ENCODE assay signal across 1 cellular context in the genomic region with DNA sequence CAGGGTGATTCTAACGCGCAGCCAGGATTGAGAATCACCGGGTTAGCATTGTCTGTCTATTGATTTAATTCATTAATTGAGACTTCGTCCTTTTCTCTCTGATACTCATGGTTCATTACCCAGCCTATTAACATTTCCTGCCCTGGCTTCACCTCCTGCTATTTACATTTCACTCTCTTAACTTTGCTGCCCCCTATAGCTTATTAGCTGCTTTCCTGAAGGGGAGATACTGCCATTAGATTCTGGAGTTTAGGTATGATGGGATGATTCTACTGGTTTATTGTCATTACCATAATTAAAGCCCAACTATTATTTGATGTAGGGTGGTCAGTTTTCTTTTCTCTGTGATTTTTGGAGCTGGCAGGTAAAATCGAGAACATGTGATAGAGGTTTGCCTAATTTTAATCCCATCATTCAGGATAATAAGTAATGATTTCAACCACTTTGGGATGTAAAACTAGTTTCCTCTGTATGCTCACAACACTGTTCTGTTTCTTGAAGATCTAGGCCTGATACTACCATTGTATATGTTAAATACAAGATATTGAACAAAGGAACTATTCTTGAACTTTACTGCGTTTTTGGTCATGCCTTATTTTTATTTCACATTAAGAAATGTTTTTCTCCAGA.
TF ChIP-seq lines count a peak whose summit lies in the region.

No MANE protein-coding gene starts in this region.

TF ChIP-seq in GM23338, 12 proteins besides CTCF, POLR2A, EP300 and RAD21 (continued from another document):
- TF ChIP-seq, protein P1, sequence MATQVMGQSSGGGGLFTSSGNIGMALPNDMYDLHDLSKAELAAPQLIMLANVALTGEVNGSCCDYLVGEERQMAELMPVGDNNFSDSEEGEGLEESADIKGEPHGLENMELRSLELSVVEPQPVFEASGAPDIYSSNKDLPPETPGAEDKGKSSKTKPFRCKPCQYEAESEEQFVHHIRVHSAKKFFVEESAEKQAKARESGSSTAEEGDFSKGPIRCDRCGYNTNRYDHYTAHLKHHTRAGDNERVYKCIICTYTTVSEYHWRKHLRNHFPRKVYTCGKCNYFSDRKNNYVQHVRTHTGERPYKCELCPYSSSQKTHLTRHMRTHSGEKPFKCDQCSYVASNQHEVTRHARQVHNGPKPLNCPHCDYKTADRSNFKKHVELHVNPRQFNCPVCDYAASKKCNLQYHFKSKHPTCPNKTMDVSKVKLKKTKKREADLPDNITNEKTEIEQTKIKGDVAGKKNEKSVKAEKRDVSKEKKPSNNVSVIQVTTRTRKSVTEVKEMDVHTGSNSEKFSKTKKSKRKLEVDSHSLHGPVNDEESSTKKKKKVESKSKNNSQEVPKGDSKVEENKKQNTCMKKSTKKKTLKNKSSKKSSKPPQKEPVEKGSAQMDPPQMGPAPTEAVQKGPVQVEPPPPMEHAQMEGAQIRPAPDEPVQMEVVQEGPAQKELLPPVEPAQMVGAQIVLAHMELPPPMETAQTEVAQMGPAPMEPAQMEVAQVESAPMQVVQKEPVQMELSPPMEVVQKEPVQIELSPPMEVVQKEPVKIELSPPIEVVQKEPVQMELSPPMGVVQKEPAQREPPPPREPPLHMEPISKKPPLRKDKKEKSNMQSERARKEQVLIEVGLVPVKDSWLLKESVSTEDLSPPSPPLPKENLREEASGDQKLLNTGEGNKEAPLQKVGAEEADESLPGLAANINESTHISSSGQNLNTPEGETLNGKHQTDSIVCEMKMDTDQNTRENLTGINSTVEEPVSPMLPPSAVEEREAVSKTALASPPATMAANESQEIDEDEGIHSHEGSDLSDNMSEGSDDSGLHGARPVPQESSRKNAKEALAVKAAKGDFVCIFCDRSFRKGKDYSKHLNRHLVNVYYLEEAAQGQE (IDR thresholded peaks at IDR 0.05; ENCODE audit: unreplicated experiment): no peak
- TF ChIP-seq ZNF114 (CRISPR knock-in tag; IDR thresholded peaks at IDR 0.05): no peak
